22 cellular contexts compared by ENCODE assay signal in the genomic region with DNA sequence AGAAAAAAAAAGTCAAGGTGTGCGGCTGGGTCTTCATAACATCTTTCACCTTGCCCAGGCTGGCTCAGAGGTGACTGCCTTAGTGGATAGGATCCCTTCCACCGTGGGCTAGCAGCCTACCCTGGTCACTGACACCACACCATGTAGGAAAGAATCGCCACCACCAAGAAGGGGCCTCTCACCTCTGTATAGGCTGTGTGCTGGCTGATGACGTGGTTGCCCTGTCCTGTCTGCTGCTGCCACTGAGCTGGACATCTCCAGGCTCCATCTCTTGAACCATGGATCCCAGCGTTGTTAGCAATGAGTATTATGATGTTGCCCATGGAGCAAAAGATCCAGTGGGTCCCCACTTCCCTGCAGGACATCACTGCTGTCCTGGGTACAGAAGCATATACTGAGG. TPM values are rescaled to one million over a fixed set of nuclear protein-coding genes. Genes with fewer than 3 reads are reported as not detected.
DNase-seq lines count a peak whose midpoint lies in the region; ATAC-seq and TF ChIP-seq lines count a peak whose summit lies in the region.
"Had no signal": no experiment of that assay in that cellular context is flagged by ENCODE, and none has a peak within 500 bp of the region (broad histone marks: within the 10 kb centered on the region; RNA-seq: fewer than 3 reads in every experiment).

A gene with protein sequence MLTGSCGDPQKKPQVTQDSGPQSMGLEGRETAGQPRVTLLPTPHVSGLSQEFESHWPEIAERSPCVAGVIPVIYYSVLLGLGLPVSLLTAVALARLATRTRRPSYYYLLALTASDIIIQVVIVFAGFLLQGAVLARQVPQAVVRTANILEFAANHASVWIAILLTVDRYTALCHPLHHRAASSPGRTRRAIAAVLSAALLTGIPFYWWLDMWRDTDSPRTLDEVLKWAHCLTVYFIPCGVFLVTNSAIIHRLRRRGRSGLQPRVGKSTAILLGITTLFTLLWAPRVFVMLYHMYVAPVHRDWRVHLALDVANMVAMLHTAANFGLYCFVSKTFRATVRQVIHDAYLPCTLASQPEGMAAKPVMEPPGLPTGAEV (plus strand): TSS at position 301 of the 400 bp plus-strand sequence. CDS start 2,035 bp downstream, outside the sequence.

- peaks cover 2 to 7% of the 10 kb centered on the region in 2 donors for H3K27me3 Mint-ChIP-seq in CD8-positive, alpha-beta memory T cell
- peaks cover 2% of the 10 kb centered on the region for H3K27me3 Mint-ChIP-seq in activated CD4-positive, alpha-beta memory T cell treated with anti-CD3 and anti-CD28 coated beads, Interleukin-2, amount 10 ng/mL, durations not matched to agents 7 days and 5 days
- peaks cover 7% of the 10 kb centered on the region for H3K27me3 Mint-ChIP-seq in CD4-positive, alpha-beta T cell
- H3K27me3 Mint-ChIP-seq in activated T-helper 2 cell treated with anti-CD3 and anti-CD28 coated beads, Interferon-gamma antibody, Interleukin-2, Interleukin-4, amounts not matched to agents 10 μg/mL and 5 μg/mL and 100 μg/mL, durations not matched to agents 14 hours and 24 hours and 36 hours (ENCODE audit: low read depth): peaks cover 4% of the 10 kb centered on the region

- DNase-seq in CD8-positive, alpha-beta memory T cell: no peak
- DNase-seq in activated CD4-positive, alpha-beta memory T cell treated with anti-CD3 and anti-CD28 coated beads, Interleukin-2, amount 10 ng/mL, durations not matched to agents 7 days and 5 days: no peak
- DNase-seq in osteoblast (ENCODE audit: insufficient read length, low spot score, missing footprints) (peak; percentile 49), activated gamma-delta T cell treated with Interleukin-2 at 50 U/mL for 16 hours (no peak)
- no peak for DNase-seq in CD4-positive, alpha-beta T cell
- DNase-seq in activated T-helper 2 cell treated with anti-CD3 and anti-CD28 coated beads, Interferon-gamma antibody, Interleukin-2, Interleukin-4, amounts not matched to agents 10 μg/mL and 5 μg/mL and 100 μg/mL, durations not matched to agents 14 hours and 24 hours and 36 hours (ENCODE audit: low spot score): no peak
- DNase-seq: ACHN, DMS153, Karpas-422, MV-4-11, NCI-H1694, NCI-H2081, NCI-H2171, NCI-H524 treated with DMSO at 0.1 percent for 48 hours, NCI-H82, Peyer's patch had no signal

- H3K9me3 Mint-ChIP-seq in CD8-positive, alpha-beta memory T cell: no peaks in the 10 kb centered on the region
- H3K9me3 Mint-ChIP-seq in activated CD4-positive, alpha-beta memory T cell treated with anti-CD3 and anti-CD28 coated beads, Interleukin-2, amount 10 ng/mL, durations not matched to agents 7 days and 5 days: no peaks in the 10 kb centered on the region
- no peaks in the 10 kb centered on the region for H3K9me3 Mint-ChIP-seq in CD4-positive, alpha-beta T cell
- no peaks in the 10 kb centered on the region for H3K9me3 Mint-ChIP-seq in activated T-helper 2 cell treated with anti-CD3 and anti-CD28 coated beads, Interferon-gamma antibody, Interleukin-2, Interleukin-4, amounts not matched to agents 10 μg/mL and 5 μg/mL and 100 μg/mL, durations not matched to agents 14 hours and 24 hours and 36 hours

- H3K9me3 ChIP-seq in BLaER1 (no peaks in the 10 kb centered on the region), osteoblast (ENCODE audit: low read depth, low read length) (no peaks in the 10 kb centered on the region)
- H3K9me3 ChIP-seq in CD8-positive, alpha-beta memory T cell (ENCODE audit: low read length): no peaks in the 10 kb centered on the region
- H3K9me3 ChIP-seq in CD4-positive, alpha-beta T cell (ENCODE audit: control insufficient read depth, low read length): no peaks in the 10 kb centered on the region
- H3K9me3 ChIP-seq: HAP-1, Peyer's patch, SJSA1 had no signal

- POLR2A ChIA-PET in CD8-positive, alpha-beta memory T cell (lab: Charles Lee): no interaction called here
- POLR2A ChIA-PET in activated CD4-positive, alpha-beta memory T cell treated with anti-CD3 and anti-CD28 coated beads, Interleukin-2, amount 10 ng/mL, durations not matched to agents 7 days and 5 days (lab: Charles Lee): interaction anchor here (0.8 kb wide), 1 partner anchor 129 kb away, joined by 3 read pairs; no protein-coding TSS in a partner anchor
- POLR2A ChIA-PET in CD4-positive, alpha-beta T cell (lab: Charles Lee): no interaction called here

- no peak within 1 kb of the TSS for H3K9ac ChIP-seq in BLaER1

- H3K27ac ChIP-seq in BLaER1: no peak within 1 kb of the TSS
- H3K27ac ChIP-seq in CD8-positive, alpha-beta memory T cell (ENCODE audit: low read depth, low read length): no peak within 1 kb of the TSS
- H3K27ac ChIP-seq in osteoblast (ENCODE audit: low read depth, low read length): no peak within 1 kb of the TSS
- H3K27ac ChIP-seq in CD4-positive, alpha-beta T cell (ENCODE audit: low read depth, low read length): no peak within 1 kb of the TSS
- H3K27ac ChIP-seq: Peyer's patch, SJSA1 had no signal

- intact Hi-C loops in CD4-positive, alpha-beta T cell (cut with DNase I, micrococcal nuclease): loop anchor here (5.0 kb wide), 2 partner anchors 65 to 155 kb away; partner anchors contain the start of gene TTYH2 (in 1 of the 2)
- intact Hi-C loops in activated T-helper 2 cell treated with anti-CD3 and anti-CD28 coated beads, Interferon-gamma antibody, Interleukin-2, Interleukin-4, amounts not matched to agents 10 μg/mL and 5 μg/mL and 100 μg/mL, durations not matched to agents 14 hours and 24 hours and 36 hours (cut with micrococcal nuclease): loop anchor here (5.0 kb wide), 1 partner anchor 235 kb away; no protein-coding TSS in a partner anchor

- H4K20me1 ChIP-seq in BLaER1 (peaks cover 6% of the 10 kb centered on the region; the same call in 1 of the 2 replicates), osteoblast (ENCODE audit: insufficient read depth, low read length) (no peaks in the 10 kb centered on the region)

- no peaks in the 10 kb centered on the region for H3K79me2 ChIP-seq in osteoblast (ENCODE audit: insufficient read depth, low read length)

- H3K4me2 ChIP-seq in BLaER1 (peak within 1 kb of the TSS; percentile 92), osteoblast (ENCODE audit: insufficient read depth, low read length) (no peak within 1 kb of the TSS)

- H3K27me3 ChIP-seq in BLaER1: no peaks in the 10 kb centered on the region
- H3K27me3 ChIP-seq in CD8-positive, alpha-beta memory T cell (ENCODE audit: insufficient read depth, low read length, poor library complexity, severe bottlenecking): no peaks in the 10 kb centered on the region
- H3K27me3 ChIP-seq in osteoblast (ENCODE audit: insufficient read depth, low read length): no peaks in the 10 kb centered on the region
- H3K27me3 ChIP-seq in CD4-positive, alpha-beta T cell (ENCODE audit: control insufficient read depth, insufficient read depth, low read length): no peaks in the 10 kb centered on the region
- H3K27me3 ChIP-seq: Peyer's patch had no signal

- H3K4me3 Mint-ChIP-seq in CD8-positive, alpha-beta memory T cell: peak within 1 kb of the TSS in 5 of 7 donors; percentile 32 to 46 (median 41)
- H3K4me3 Mint-ChIP-seq in activated CD4-positive, alpha-beta memory T cell treated with anti-CD3 and anti-CD28 coated beads, Interleukin-2, amount 10 ng/mL, durations not matched to agents 7 days and 5 days: no peak within 1 kb of the TSS
- no peak within 1 kb of the TSS for H3K4me3 Mint-ChIP-seq in CD4-positive, alpha-beta T cell
- no peak within 1 kb of the TSS for H3K4me3 Mint-ChIP-seq in activated T-helper 2 cell treated with anti-CD3 and anti-CD28 coated beads, Interferon-gamma antibody, Interleukin-2, Interleukin-4, amounts not matched to agents 10 μg/mL and 5 μg/mL and 100 μg/mL, durations not matched to agents 14 hours and 24 hours and 36 hours (ENCODE audit: low read depth)

- ATAC-seq in CD4-positive, alpha-beta T cell (ENCODE audit: poor library complexity): no peak

- H3K4me1 Mint-ChIP-seq in CD8-positive, alpha-beta memory T cell: peaks cover 7 to 16% (median 10%) of the 10 kb centered on the region in 3 donors
- H3K4me1 Mint-ChIP-seq in activated CD4-positive, alpha-beta memory T cell treated with anti-CD3 and anti-CD28 coated beads, Interleukin-2, amount 10 ng/mL, durations not matched to agents 7 days and 5 days: peaks cover 15% of the 10 kb centered on the region
- H3K4me1 Mint-ChIP-seq in CD4-positive, alpha-beta T cell (ENCODE audit: low read depth): peaks cover 14% of the 10 kb centered on the region
- peaks cover 13% of the 10 kb centered on the region for H3K4me1 Mint-ChIP-seq in activated T-helper 2 cell treated with anti-CD3 and anti-CD28 coated beads, Interferon-gamma antibody, Interleukin-2, Interleukin-4, amounts not matched to agents 10 μg/mL and 5 μg/mL and 100 μg/mL, durations not matched to agents 14 hours and 24 hours and 36 hours (ENCODE audit: low read depth)

- H3K36me3 ChIP-seq in BLaER1 (no peaks in the 10 kb centered on the region), osteoblast (ENCODE audit: insufficient read depth, low read length) (no peaks in the 10 kb centered on the region)
- no peaks in the 10 kb centered on the region for H3K36me3 ChIP-seq in CD8-positive, alpha-beta memory T cell (ENCODE audit: insufficient read depth, low read length)
- H3K36me3 ChIP-seq: HAP-1, Peyer's patch, SJSA1 had no signal

- H3K4me1 ChIP-seq in BLaER1 (peaks cover 34% of the 10 kb centered on the region), osteoblast (ENCODE audit: insufficient read depth, low read length) (no peaks in the 10 kb centered on the region)
- H3K4me1 ChIP-seq in CD8-positive, alpha-beta memory T cell (ENCODE audit: insufficient read depth, low read length): peaks cover 19% of the 10 kb centered on the region
- H3K4me1 ChIP-seq: HAP-1, SJSA1 had no signal

- no peak for TF ChIP-seq CTCF in osteoblast (IDR thresholded peaks at IDR 0.05; ENCODE audit: extremely low read depth, low read depth, low read length)
- TF ChIP-seq CTCF in CD4-positive, alpha-beta T cell (IDR thresholded peaks at IDR 0.05): no peak

- H2AFZ ChIP-seq in osteoblast (ENCODE audit: low read length): no peak within 1 kb of the TSS

- H3K36me3 Mint-ChIP-seq in CD8-positive, alpha-beta memory T cell: no peaks in the 10 kb centered on the region
- H3K36me3 Mint-ChIP-seq in activated CD4-positive, alpha-beta memory T cell treated with anti-CD3 and anti-CD28 coated beads, Interleukin-2, amount 10 ng/mL, durations not matched to agents 7 days and 5 days (ENCODE audit: low read depth): no peaks in the 10 kb centered on the region
- no peaks in the 10 kb centered on the region for H3K36me3 Mint-ChIP-seq in CD4-positive, alpha-beta T cell (ENCODE audit: low read depth)
- no peaks in the 10 kb centered on the region for H3K36me3 Mint-ChIP-seq in activated T-helper 2 cell treated with anti-CD3 and anti-CD28 coated beads, Interferon-gamma antibody, Interleukin-2, Interleukin-4, amounts not matched to agents 10 μg/mL and 5 μg/mL and 100 μg/mL, durations not matched to agents 14 hours and 24 hours and 36 hours (ENCODE audit: low read depth)

- H3K4me3 ChIP-seq in BLaER1: no peak within 1 kb of the TSS
- H3K4me3 ChIP-seq in CD8-positive, alpha-beta memory T cell (ENCODE audit: low read length): peak within 1 kb of the TSS; percentile 42
- no peak within 1 kb of the TSS for H3K4me3 ChIP-seq in osteoblast (ENCODE audit: insufficient read depth, low read length)
- H3K4me3 ChIP-seq: HAP-1, SJSA1 had no signal

- CTCF ChIA-PET in CD8-positive, alpha-beta memory T cell (lab: Charles Lee): interaction anchor here (1.0 to 5.1 kb wide), 14 partner anchors 9 to 237 kb away, joined by 3 to 44 read pairs (median 8); partner anchors contain the start of gene CD300LB
- CTCF ChIA-PET in activated CD4-positive, alpha-beta memory T cell treated with anti-CD3 and anti-CD28 coated beads, Interleukin-2, amount 10 ng/mL, durations not matched to agents 7 days and 5 days (lab: Charles Lee): interaction anchor here (0.8 to 6.0 kb wide), 20 partner anchors 9 to 236 kb away, joined by 3 to 77 read pairs (median 7); partner anchors contain the start of gene TTYH2
- CTCF ChIA-PET in CD4-positive, alpha-beta T cell (lab: Charles Lee): interaction anchor here (0.6 to 2.1 kb wide), 8 partner anchors 9 to 126 kb away, joined by 3 to 22 read pairs (median 4); no protein-coding TSS in a partner anchor

- peak within 1 kb of the TSS in 1 of 8 donors; percentile 57 for H3K27ac Mint-ChIP-seq in CD8-positive, alpha-beta memory T cell
- peak within 1 kb of the TSS; percentile 35 for H3K27ac Mint-ChIP-seq in activated CD4-positive, alpha-beta memory T cell treated with anti-CD3 and anti-CD28 coated beads, Interleukin-2, amount 10 ng/mL, durations not matched to agents 7 days and 5 days
- no peak within 1 kb of the TSS for H3K27ac Mint-ChIP-seq in CD4-positive, alpha-beta T cell
- no peak within 1 kb of the TSS for H3K27ac Mint-ChIP-seq in activated T-helper 2 cell treated with anti-CD3 and anti-CD28 coated beads, Interferon-gamma antibody, Interleukin-2, Interleukin-4, amounts not matched to agents 10 μg/mL and 5 μg/mL and 100 μg/mL, durations not matched to agents 14 hours and 24 hours and 36 hours

RNA-seq across cellular contexts. Expression of the gene that starts here (rescaled TPM):
- not detected for total RNA-seq in CD8-positive, alpha-beta memory T cell
- polyA plus RNA-seq in CD8-positive, alpha-beta memory T cell: not detected
- under 1 TPM in 1 of 2 experiments, not detected in 1; 0.15 TPM for total RNA-seq in activated CD4-positive, alpha-beta memory T cell treated with anti-CD3 and anti-CD28 coated beads, Interleukin-2, amount 10 ng/mL, durations not matched to agents 7 days and 5 days
- total RNA-seq in osteoblast: not detected in 2 replicates
- total RNA-seq in CD4-positive, alpha-beta T cell: not detected
- not detected in 2 replicates for total RNA-seq in activated T-helper 2 cell treated with anti-CD3 and anti-CD28 coated beads, Interferon-gamma antibody, Interleukin-2, Interleukin-4, amounts not matched to agents 10 μg/mL and 5 μg/mL and 100 μg/mL, durations not matched to agents 14 hours and 24 hours and 36 hours
- total RNA-seq: G401, M059J, OCI-LY7, SJSA1 had no signal

Comparison
In these comparisons a context has a peak if more than half of its experiments do, and no peak if none do; other contexts are left out.
1. Peak in DNase-seq in osteoblast; RNA of the gene not detected or under 1 TPM.
2. H3K4me3 Mint-ChIP-seq: peak in CD8-positive, alpha-beta memory T cell (5 of 7); none in activated CD4-positive, alpha-beta memory T cell treated with anti-CD3 and anti-CD28 coated beads, Interleukin-2, amount 10 ng/mL, durations not matched to agents 7 days and 5 days (single experiment), CD4-positive, alpha-beta T cell (single experiment) and activated T-helper 2 cell treated with anti-CD3 and anti-CD28 coated beads, Interferon-gamma antibody, Interleukin-2, Interleukin-4, amounts not matched to agents 10 μg/mL and 5 μg/mL and 100 μg/mL, durations not matched to agents 14 hours and 24 hours and 36 hours (single experiment).